5 cellular contexts compared by ENCODE assay signal in genomic region chr7:75235079-75235478, GRCh38.
DNase-seq lines count a peak whose midpoint lies in the region; ATAC-seq, FAIRE-seq and TF ChIP-seq lines count a peak whose summit lies in the region.
"Not testable (repeated sequence)": the region's sequence is repeated elsewhere in the genome, so short reads cannot be mapped to it uniquely, and the experiment has no call there.

No MANE protein-coding gene starts in this region.

- H2AFZ ChIP-seq in IMR-90 (replicated peaks; ENCODE audit: low read length, poor library complexity); K562 (ENCODE audit: low read depth, low read length): not testable (repeated sequence)

- not testable (repeated sequence) for H2BK5ac ChIP-seq in IMR-90 (ENCODE audit: low read depth, low read length, poor library complexity, severe bottlenecking)

- not testable (repeated sequence) for H3K4me3 ChIP-seq in IMR-90 (ENCODE audit: insufficient read depth, low read depth, low read length); K562; mucosa of descending colon

- H3K4ac ChIP-seq in IMR-90 (ENCODE audit: low read depth, low read length): not testable (repeated sequence)

- not testable (repeated sequence) for DNase-seq in IMR-90; K562 (ENCODE audit: extremely low read depth in 1 of 4, low spot score in 3 of 4); left lobe of liver (ENCODE audit: low spot score); mucosa of descending colon; sciatic nerve (ENCODE audit: low spot score)

- H3K36me3 ChIP-seq in IMR-90 (ENCODE audit: control insufficient read depth, insufficient read depth, low read length); K562 (ENCODE audit: control insufficient read depth, insufficient read depth, low read length); mucosa of descending colon (ENCODE audit: low read depth): not testable (repeated sequence)

- H2AK5ac ChIP-seq in IMR-90 (ENCODE audit: low read depth, low read length): not testable (repeated sequence)

- H3K23ac ChIP-seq in IMR-90 (ENCODE audit: low read depth, low read length): not testable (repeated sequence)

- H4K8ac ChIP-seq in IMR-90 (ENCODE audit: low read depth in 2 of 2, low read length in 2 of 2): not testable (repeated sequence)

- H3K27me3 ChIP-seq in IMR-90 (ENCODE audit: control insufficient read depth, insufficient read depth, low read length); K562 (ENCODE audit: control insufficient read depth in 2 of 2, insufficient read depth in 2 of 2, low read length in 2 of 2): not testable (repeated sequence)

- not testable (repeated sequence) for TF ChIP-seq CTCF in IMR-90 (conservative IDR thresholded peaks at IDR 0.05; ENCODE audit: low read depth, low read length); K562 (IDR thresholded peaks at IDR 0.05 in 2 of 3, conservative IDR thresholded peaks at IDR 0.05 in 1 of 3; ENCODE audit: insufficient read depth in 2 of 3, low read depth in 1 of 3, low read length in 3 of 3); mucosa of descending colon (IDR thresholded peaks at IDR 0.05)

- not testable (repeated sequence) for H2BK15ac ChIP-seq in IMR-90 (ENCODE audit: low read depth, low read length)

- not testable (repeated sequence) for TF ChIP-seq EP300 in K562 (IDR thresholded peaks at IDR 0.05; ENCODE audit: low read length)

- ATAC-seq in IMR-90 (ENCODE audit: low read depth): not testable (repeated sequence)
- ATAC-seq in K562 (peak; percentile 80), left lobe of liver (peak; percentile 1), mucosa of descending colon (peak; percentile 40), sciatic nerve (peak; percentile 11)

- not testable (repeated sequence) for H2AK9ac ChIP-seq in IMR-90 (replicated peaks; ENCODE audit: low read depth, low read length, poor library complexity)

- H3K9ac ChIP-seq in IMR-90 (ENCODE audit: low read depth, low read length); K562 (ENCODE audit: insufficient read depth in 1 of 2, low read depth in 2 of 2, low read length in 2 of 2): not testable (repeated sequence)

- H2BK120ac ChIP-seq in IMR-90 (ENCODE audit: low read depth, low read length): not testable (repeated sequence)

- not testable (repeated sequence) for TF ChIP-seq RAD21 in IMR-90 (IDR thresholded peaks at IDR 0.05; ENCODE audit: low read length); K562 (CRISPR knock-in tag; conservative IDR thresholded peaks at IDR 0.05 in 1 of 2, IDR thresholded peaks at IDR 0.05 in 1 of 2)

- POLR2A ChIA-PET in IMR-90 (lab: Charles Lee; ENCODE audit: unreplicated experiment); K562 (lab: Yijun Ruan, JAX): not testable (repeated sequence)

- H3K79me2 ChIP-seq in K562 (ENCODE audit: control insufficient read depth, insufficient read depth, low read length): not testable (repeated sequence)

- not testable (repeated sequence) for H3K4me1 ChIP-seq in IMR-90 (ENCODE audit: control insufficient read depth, insufficient read depth, low read length); K562 (replicated peaks in 1 of 2; ENCODE audit: control insufficient read depth in 2 of 2, insufficient read depth in 2 of 2, low read length in 2 of 2); mucosa of descending colon (ENCODE audit: low read depth)

- not testable (repeated sequence) for H3K9me1 ChIP-seq in IMR-90 (ENCODE audit: insufficient read depth, low read length); K562 (ENCODE audit: control insufficient read depth, insufficient read depth, low read length)

- H3K18ac ChIP-seq in IMR-90 (ENCODE audit: low read depth, low read length): not testable (repeated sequence)

- H3K14ac ChIP-seq in IMR-90 (replicated peaks; ENCODE audit: low read depth, low read length): not testable (repeated sequence)

- not testable (repeated sequence) for TF ChIP-seq POLR2A in IMR-90 (IDR thresholded peaks at IDR 0.05; ENCODE audit: low read depth, low read length); K562 (conservative IDR thresholded peaks at IDR 0.05)

- not testable (repeated sequence) for H4K91ac ChIP-seq in IMR-90 (ENCODE audit: insufficient read depth, low read depth, low read length)

- dilution Hi-C loops in IMR-90 (cut with HindIII; ENCODE audit: low sequenced_read_pairs, unreplicated experiment): not testable (repeated sequence)

- TSS peak; percentile 69 for BruUV-seq in IMR-90 (replicated peaks; lab: Mats Ljungman, UMichigan)
- BruUV-seq in K562 (replicated peaks; lab: Mats Ljungman, UMichigan): not testable (repeated sequence)

- in situ Hi-C loops in IMR-90 (cut with MboI; ENCODE audit: low sequenced_read_pairs): not testable (repeated sequence)
- in situ Hi-C loops in K562 (cut with MboI): loop anchor here (10.0 to 25.0 kb wide), 2 partner anchors 173 to 270 kb away; partner anchors contain the start of genes CASTOR2 and RCC1L

- not testable (repeated sequence) for H3K27ac ChIP-seq in IMR-90 (ENCODE audit: insufficient read depth, low read length); K562 (ENCODE audit: extremely low read depth, low read depth, low read length)

- not testable (repeated sequence) for H2BK20ac ChIP-seq in IMR-90 (ENCODE audit: low read depth, low read length)

- CTCF ChIA-PET in IMR-90 (lab: Yijun Ruan, JAX); K562 (lab: Yijun Ruan, JAX; ENCODE audit: low intra/inter-chr PET ratio): not testable (repeated sequence)

- intact Hi-C loops in IMR-90 (cut with micrococcal nuclease); K562 (cut with micrococcal nuclease); mucosa of descending colon (cut with DNase I, micrococcal nuclease); sciatic nerve (cut with DNase I): not testable (repeated sequence)

- WGBS in IMR-90 (ENCODE audit: extremely low coverage in 2 of 2, insufficient read length in 1 of 2), 2 experiments: no CpG with 5 or more reads among the region's 8 CpGs
- no CpG with 5 or more reads among the region's 8 CpGs for WGBS in K562 (ENCODE audit: insufficient coverage, low coverage, missing lambda C conversion rate)

- not testable (repeated sequence) for H3K56ac ChIP-seq in IMR-90 (ENCODE audit: extremely low read depth, insufficient read depth, low read length)

- not testable (repeated sequence) for H3K4me2 ChIP-seq in IMR-90 (ENCODE audit: low read depth, low read length); K562 (ENCODE audit: insufficient read depth, low read length)

- H4K5ac ChIP-seq in IMR-90 (ENCODE audit: low read depth, low read length): not testable (repeated sequence)

- not testable (repeated sequence) for H3K9me3 ChIP-seq in IMR-90 (ENCODE audit: control insufficient read depth, insufficient read depth, low read length); K562 (replicated peaks; ENCODE audit: control insufficient read depth, insufficient read depth, low read depth, low read length); mucosa of descending colon

- FAIRE-seq in K562 (lab: Jason Lieb, UNC): not testable (repeated sequence)

- not testable (repeated sequence) for H3K79me1 ChIP-seq in IMR-90 (ENCODE audit: low read depth in 1 of 2, low read length in 2 of 2)

- not testable (repeated sequence) for H4K20me1 ChIP-seq in IMR-90 (ENCODE audit: insufficient read depth, low read length); K562 (replicated peaks; ENCODE audit: control insufficient read depth, insufficient read depth, low read length)
